Comparison of ENCODE assay signal across 8 cellular contexts in the genomic region with DNA sequence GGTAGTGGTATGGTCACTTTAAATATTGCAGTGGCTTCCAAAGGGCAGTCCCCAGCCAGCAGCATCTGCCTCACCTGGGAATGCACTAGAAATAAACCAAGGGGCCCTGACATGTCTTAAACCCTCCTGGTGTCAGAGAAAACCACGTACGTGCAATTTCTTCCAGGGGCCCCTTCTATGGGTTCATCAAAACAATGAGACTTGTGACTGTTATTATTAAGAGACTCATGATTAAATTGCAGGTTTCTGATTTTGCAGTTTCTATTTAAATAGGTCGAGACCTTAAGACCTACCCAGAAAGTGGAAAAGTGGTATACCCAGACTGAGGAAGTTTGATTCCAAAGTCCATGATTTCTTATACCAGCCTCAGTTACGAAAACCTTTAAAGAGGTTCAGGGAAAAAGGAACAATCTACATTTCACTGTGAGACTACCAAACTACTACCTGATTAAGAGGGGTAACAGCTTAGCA. TPM values are rescaled to one million over a fixed set of nuclear protein-coding genes. Genes with fewer than 3 reads are reported as not detected.
DNase-seq lines count a peak whose midpoint lies in the region; ATAC-seq and TF ChIP-seq lines count a peak whose summit lies in the region.

No MANE protein-coding gene starts in this region.

- POLR2A ChIA-PET in T-cell (lab: Charles Lee) = interaction anchor here (0.6 to 4.8 kb wide), 5 partner anchors 9 to 477 kb away, joined by 3 to 72 read pairs (median 7); a partner anchor contains a TSS

- peaks cover 63% of the 10 kb centered on the region for H3K4me1 Mint-ChIP-seq in T-helper 2 cell treated with Interferon-gamma antibody and Interleukin-4, amounts not matched to agents 5 μg/mL and 100 μg/mL, for 36 hours (ENCODE audit: low read depth)
- H3K4me1 Mint-ChIP-seq in T-cell = peaks cover 85 to 94% (median 91%) of the 10 kb centered on the region in 3 donors
- H3K4me1 Mint-ChIP-seq in stimulated activated effector memory CD8-positive, alpha-beta T cell treated with anti-CD3 and anti-CD28 coated beads, Interleukin-12 subunit alpha, Interleukin-12 subunit beta, amount 100 ng/mL, for 72 hours = peaks cover 84% of the 10 kb centered on the region

- H3K9me3 ChIP-seq in gastroesophageal sphincter = no peaks in the 10 kb centered on the region

- intact Hi-C loops in lower leg skin (cut with DNase I; ENCODE audit: low total_unique reads) = no loop called here

- TF ChIP-seq EP300 in gastroesophageal sphincter (IDR thresholded peaks at IDR 0.05) = no peak

- peaks cover 70% of the 10 kb centered on the region for H3K36me3 Mint-ChIP-seq in T-helper 2 cell treated with Interferon-gamma antibody and Interleukin-4, amounts not matched to agents 5 μg/mL and 100 μg/mL, for 36 hours (ENCODE audit: low read depth)
- peaks cover 34% of the 10 kb centered on the region for H3K36me3 Mint-ChIP-seq in T-cell
- peaks cover 88% of the 10 kb centered on the region for H3K36me3 Mint-ChIP-seq in stimulated activated effector memory CD8-positive, alpha-beta T cell treated with anti-CD3 and anti-CD28 coated beads, Interleukin-12 subunit alpha, Interleukin-12 subunit beta, amount 100 ng/mL, for 72 hours

- no peaks in the 10 kb centered on the region for H3K27me3 Mint-ChIP-seq in T-helper 2 cell treated with Interferon-gamma antibody and Interleukin-4, amounts not matched to agents 5 μg/mL and 100 μg/mL, for 36 hours (ENCODE audit: low read depth)
- no peaks in the 10 kb centered on the region for H3K27me3 Mint-ChIP-seq in T-cell

- peaks cover 4 to 93% (median 14%) of the 10 kb centered on the region in 3 donors for H3K4me1 ChIP-seq in gastroesophageal sphincter

- H3K36me3 ChIP-seq in gastroesophageal sphincter = peaks cover 23 to 61% of the 10 kb centered on the region in 2 donors

- peak overlapping the region; percentile 99 for H3K4me3 Mint-ChIP-seq in T-helper 2 cell treated with Interferon-gamma antibody and Interleukin-4, amounts not matched to agents 5 μg/mL and 100 μg/mL, for 36 hours
- H3K4me3 Mint-ChIP-seq in T-cell = peak overlapping the region; percentile 99 to 100 (median 100)
- peak overlapping the region; percentile 94 for H3K4me3 Mint-ChIP-seq in stimulated activated effector memory CD8-positive, alpha-beta T cell treated with anti-CD3 and anti-CD28 coated beads, Interleukin-12 subunit alpha, Interleukin-12 subunit beta, amount 100 ng/mL, for 72 hours

- TF ChIP-seq CTCF in gastroesophageal sphincter (IDR thresholded peaks at IDR 0.05) (no peak), lower leg skin (IDR thresholded peaks at IDR 0.05) (no peak)

- no peak for ATAC-seq in T-cell (replicated peaks in 1 of 4)
- no peak for ATAC-seq in gastroesophageal sphincter
- ATAC-seq in stimulated activated effector memory CD8-positive, alpha-beta T cell treated with anti-CD3 and anti-CD28 coated beads, Interleukin-12 subunit alpha, Interleukin-12 subunit beta, amount 100 ng/mL, for 72 hours = no peak

- CTCF ChIA-PET in T-cell (lab: Charles Lee) = interaction anchor here in 1 of 2 donors (0.7 to 2.0 kb wide), 4 partner anchors 8 to 77 kb away, joined by 4 to 10 read pairs (median 6); a partner anchor contains a TSS

- peak overlapping the region; percentile 70 to 74 for H3K4me3 ChIP-seq in gastroesophageal sphincter
- no peak overlapping the region for H3K4me3 ChIP-seq in lower leg skin (ENCODE audit: low read depth, poor library complexity, severe bottlenecking)

- no peak for DNase-seq in T-helper 2 cell treated with Interferon-gamma antibody and Interleukin-4, amounts not matched to agents 5 μg/mL and 100 μg/mL, for 36 hours (ENCODE audit: low spot score)
- DNase-seq in T-helper 2 cell = no peak
- no peak for DNase-seq in T-cell
- peak in 1 of 2 donors; percentile 37 for DNase-seq in stimulated activated effector memory CD8-positive, alpha-beta T cell treated with anti-CD3 and anti-CD28 coated beads, Interleukin-12 subunit alpha, Interleukin-12 subunit beta, amount 100 ng/mL, for 72 hours (ENCODE audit: low spot score in 2 of 2)
- DNase-seq in stimulated activated CD4-positive, alpha-beta T cell treated with anti-CD3 and anti-CD28 coated beads, Interleukin-1b, Interleukin-23, amount 100 ng/mL, for 48 hours = no peak
- DNase-seq in lower leg skin (ENCODE audit: low spot score in 2 of 2) = no peak
- no peak for DNase-seq in 8988T

- no peaks in the 10 kb centered on the region for H3K9me3 Mint-ChIP-seq in T-helper 2 cell treated with Interferon-gamma antibody and Interleukin-4, amounts not matched to agents 5 μg/mL and 100 μg/mL, for 36 hours
- no peaks in the 10 kb centered on the region for H3K9me3 Mint-ChIP-seq in T-cell
- no peaks in the 10 kb centered on the region for H3K9me3 Mint-ChIP-seq in stimulated activated effector memory CD8-positive, alpha-beta T cell treated with anti-CD3 and anti-CD28 coated beads, Interleukin-12 subunit alpha, Interleukin-12 subunit beta, amount 100 ng/mL, for 72 hours

- H3K27me3 ChIP-seq in gastroesophageal sphincter = no peaks in the 10 kb centered on the region

- TF ChIP-seq POLR2A in gastroesophageal sphincter (IDR thresholded peaks at IDR 0.05) (no peak), lower leg skin (IDR thresholded peaks at IDR 0.05) (no peak)

- peak overlapping the region; percentile 99 for H3K27ac Mint-ChIP-seq in T-helper 2 cell treated with Interferon-gamma antibody and Interleukin-4, amounts not matched to agents 5 μg/mL and 100 μg/mL, for 36 hours
- H3K27ac Mint-ChIP-seq in T-cell = peak overlapping the region; percentile 99
- peak overlapping the region; percentile 100 for H3K27ac Mint-ChIP-seq in stimulated activated effector memory CD8-positive, alpha-beta T cell treated with anti-CD3 and anti-CD28 coated beads, Interleukin-12 subunit alpha, Interleukin-12 subunit beta, amount 100 ng/mL, for 72 hours

- H3K27ac ChIP-seq in gastroesophageal sphincter = peak overlapping the region; percentile 10 to 84 (median 82)

- WGBS in gastroesophageal sphincter (ENCODE audit: low coverage in 1 of 2), 2 donors = 42 to 51% methylated on average over 4 of the region's 4 CpGs
- WGBS in lower leg skin, 2 donors = 53 to 65% methylated on average over 4 of the region's 4 CpGs

RNA-seq across cellular contexts. Expression of a gene that starts 0.7 kb away (rescaled TPM):
- 10 to 100 TPM; 43.1 to 71.4 (median 59.3) TPM for total RNA-seq in T-cell
- total RNA-seq in gastroesophageal sphincter = 10 to 100 TPM in 1 of 4 donors, 1 to 10 TPM in 3; 1.4 to 12.6 (median 6.6) TPM
- 1 to 10 TPM; 2.2 to 7.7 (median 4.2) TPM for total RNA-seq in lower leg skin

RNA-seq across cellular contexts. Expression of a gene that starts 8.5 kb away (rescaled TPM):
- total RNA-seq in T-cell (1,000 to 10,000 TPM; 1,461 to 3,147 (median 1,608) TPM), gastroesophageal sphincter (100 to 1,000 TPM; 585 to 908 (median 632) TPM), lower leg skin (100 to 1,000 TPM; 497 to 985 (median 764) TPM)

RNA-seq across cellular contexts. Expression of a gene that starts 9.2 kb away (rescaled TPM):
- total RNA-seq in T-cell (100 to 1,000 TPM in 2 of 5 donors, 10 to 100 TPM in 3; 77.0 to 168 (median 91.9) TPM), gastroesophageal sphincter (10 to 100 TPM; 18.6 to 52.0 (median 33.2) TPM), lower leg skin (10 to 100 TPM; 37.9 to 80.7 (median 54.0) TPM)

RNA-seq across cellular contexts. Expression of a gene that starts 48.7 kb away (rescaled TPM):
- total RNA-seq in T-cell = under 1 TPM in 2 of 5 donors, not detected in 3; 0.22 to 0.76 TPM
- total RNA-seq in gastroesophageal sphincter = 10 to 100 TPM in 1 of 4 donors, 1 to 10 TPM in 2, not detected in 1; 3.5 to 10.1 (median 7.3) TPM
- total RNA-seq in lower leg skin = 1 to 10 TPM in 1 of 4 donors, not detected in 3; 1.8 TPM
